Comparison of ENCODE assay signal across 11 cellular contexts in genomic region chr22:36423461-36424404, GRCh38. TPM values are rescaled to one million over a fixed set of nuclear protein-coding genes. Genes with fewer than 3 reads are reported as not detected.
DNase-seq lines count a peak whose midpoint lies in the region; ATAC-seq and TF ChIP-seq lines count a peak whose summit lies in the region.
"Had no signal": no experiment of that assay in that cellular context is flagged by ENCODE, and none has a peak within 500 bp of the region (broad histone marks: within the 10 kb centered on the region; RNA-seq: fewer than 3 reads in every experiment).

No MANE protein-coding gene starts in this region.

- no peak overlapping the region for H2AFZ ChIP-seq in Loucy (ENCODE audit: low read length)

- peak overlapping the region; percentile 6 to 49 for H3K27ac ChIP-seq in mucosa of rectum (ENCODE audit: low read depth in 2 of 2, low read length in 2 of 2)

- H3K4me1 ChIP-seq in Loucy (ENCODE audit: insufficient read depth, low read length, poor library complexity, severe bottlenecking) (peaks cover 32% of the 10 kb centered on the region), mucosa of rectum (ENCODE audit: control insufficient read depth in 2 of 2, insufficient read depth in 2 of 2, low read length in 2 of 2) (peaks cover 26 to 29% of the 10 kb centered on the region in 2 donors)

- no peaks in the 10 kb centered on the region for H3K9me3 ChIP-seq in Loucy (ENCODE audit: insufficient read depth, low read depth, low read length)
- no peaks in the 10 kb centered on the region for H3K9me3 ChIP-seq in mucosa of rectum (ENCODE audit: control insufficient read depth in 2 of 2, low read length in 2 of 2)

- H3K4me2 ChIP-seq in Loucy (ENCODE audit: low read depth, low read length, poor library complexity, severe bottlenecking): no peak overlapping the region

- H3K4me3 ChIP-seq in Loucy (ENCODE audit: low read length, poor library complexity, severe bottlenecking) (no peak overlapping the region), mucosa of rectum (ENCODE audit: low read length in 2 of 2) (no peak overlapping the region)

- H3F3A ChIP-seq in Loucy (ENCODE audit: low read depth): no peaks in the 10 kb centered on the region

- DNase-seq in CMK (ENCODE audit: low read depth) (peak; percentile 96), astrocyte of the hippocampus (ENCODE audit: low read depth, low spot score) (peak; percentile 21), cerebellum (ENCODE audit: low spot score) (no peak)
- DNase-seq in stimulated activated CD4-positive, alpha-beta T cell treated with anti-CD3 and anti-CD28 coated beads, Interleukin-15, amount 100 ng/mL, for 24 hours: no peak
- DNase-seq: anterior cingulate cortex; CD4-positive, alpha-beta memory T cell; NCI-H1417 treated with DMSO at 0.1 percent for 48 hours had no signal

- ATAC-seq in HG02870 (IDR thresholded peaks at IDR 0.05; ENCODE audit: unreplicated experiment) (no peak), HG03439 (IDR thresholded peaks at IDR 0.05; ENCODE audit: unreplicated experiment) (no peak)

- no peaks in the 10 kb centered on the region for H3K79me2 ChIP-seq in Loucy (ENCODE audit: insufficient read depth, low read length)

- H3K27me3 ChIP-seq in Loucy (ENCODE audit: insufficient read depth, low read length, poor library complexity, severe bottlenecking) (no peaks in the 10 kb centered on the region), mucosa of rectum (ENCODE audit: control insufficient read depth in 2 of 2, insufficient read depth in 2 of 2, low read length in 2 of 2) (no peaks in the 10 kb centered on the region)

- no peak overlapping the region for H3K9ac ChIP-seq in Loucy (ENCODE audit: low read depth, low read length, poor library complexity, severe bottlenecking)
- H3K9ac ChIP-seq in mucosa of rectum (ENCODE audit: low read depth in 1 of 2, low read length in 2 of 2): no peak overlapping the region

- H3K9me2 ChIP-seq in Loucy (replicated peaks; ENCODE audit: low read depth, low read length): no peaks in the 10 kb centered on the region

- TF ChIP-seq CTCF in Loucy (conservative IDR thresholded peaks at IDR 0.05; ENCODE audit: low read length): peak; percentile 44

- H3K36me3 ChIP-seq in Loucy (ENCODE audit: insufficient read depth, low read length): no peaks in the 10 kb centered on the region
- no peaks in the 10 kb centered on the region for H3K36me3 ChIP-seq in mucosa of rectum (ENCODE audit: control insufficient read depth in 2 of 2, insufficient read depth in 2 of 2, low read length in 2 of 2)

- no peaks in the 10 kb centered on the region for H4K20me1 ChIP-seq in Loucy (ENCODE audit: insufficient read depth, low read length, poor library complexity, severe bottlenecking)

RNA-seq across cellular contexts. Expression of gene MYH9, which starts 36.0 kb away (rescaled TPM):
- total RNA-seq in cerebellum: 38.6 TPM

RNA-seq across cellular contexts. Expression of gene TXN2, which starts 57.7 kb away (rescaled TPM):
- total RNA-seq in cerebellum: 12.3 TPM

Comparison
In these comparisons a context has a peak if more than half of its experiments do, and no peak if none do; other contexts are left out.
1. DNase-seq: peak in CMK (single experiment) and astrocyte of the hippocampus (single experiment); none in stimulated activated CD4-positive, alpha-beta T cell treated with anti-CD3 and anti-CD28 coated beads, Interleukin-15, amount 100 ng/mL, for 24 hours (single experiment) and cerebellum (single experiment).